In the genomic region with DNA sequence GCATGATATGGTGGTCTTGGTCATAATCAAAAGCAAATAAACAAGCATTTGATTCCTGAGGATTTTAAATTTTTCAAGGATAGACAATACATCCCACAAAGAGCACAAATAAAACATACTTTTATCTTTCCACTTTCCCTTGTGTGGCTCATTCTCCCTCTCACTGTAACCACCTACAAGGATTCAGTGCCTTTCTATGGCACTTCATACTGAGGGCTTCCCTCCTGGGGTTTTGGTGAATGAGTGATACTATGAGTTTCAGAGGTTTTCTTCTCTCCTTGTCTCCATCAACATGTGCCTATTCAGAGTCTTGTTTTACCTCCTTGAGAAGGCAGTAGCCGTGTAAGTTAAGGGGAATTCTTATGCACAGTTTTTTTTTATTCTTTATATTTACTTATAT, we compare ENCODE assay signal across 35 cellular contexts.
"Had no signal": no experiment of that assay in that cellular context is flagged by ENCODE, and none has a peak within 500 bp of the region (broad histone marks: within the 10 kb centered on the region; RNA-seq: fewer than 3 reads in every experiment).

No MANE protein-coding gene starts in this region.

- H3K4me1 Mint-ChIP-seq: activated CD4-positive, alpha-beta T cell treated with anti-CD3 and anti-CD28 coated beads for 36 hours; activated CD4-positive, alpha-beta T cell treated with anti-CD3 and anti-CD28 coated beads, Interleukin-2, amount 10 ng/mL, durations not matched to agents 7 days and 5 days; activated T-helper 17 cell treated with anti-CD3 and anti-CD28 coated beads, Interleukin-2, amount 50 U/mL, for 72 hours; central memory CD8-positive, alpha-beta T cell; T-helper 17 cell had no signal

- H3K9me3 ChIP-seq: heart left ventricle had no signal

- H3K9me3 Mint-ChIP-seq: activated CD4-positive, alpha-beta T cell treated with anti-CD3 and anti-CD28 coated beads, Interleukin-2, amount 10 ng/mL, durations not matched to agents 7 days and 5 days; activated CD8-positive, alpha-beta T cell treated with anti-CD3 and anti-CD28 coated beads for 36 hours; activated T-cell treated with anti-CD3 and anti-CD28 coated beads, Interleukin-2, amount 50 U/mL, for 4 hours; activated T-helper 17 cell treated with anti-CD3 and anti-CD28 coated beads, Interleukin-2, amount 50 U/mL, for 72 hours; dendritic cell treated with granulocyte-macrophage colony-stimulating factor and Interleukin-4, amounts not matched to agents 40 ng/mL and 50 ng/mL, for 4 days; T-helper 2 cell treated with Interferon-gamma antibody and Interleukin-4, amounts not matched to agents 5 μg/mL and 100 μg/mL, for 36 hours had no signal

- FAIRE-seq: astrocyte, bronchial epithelial cell, frontal cortex had no signal

- DNase-seq: activated CD4-positive, alpha-beta T cell treated with anti-CD3 and anti-CD28 coated beads for 36 hours; activated CD4-positive, alpha-beta T cell treated with anti-CD3 and anti-CD28 coated beads, Interleukin-2, amount 10 ng/mL, durations not matched to agents 7 days and 5 days; activated CD4-positive, alpha-beta T cell treated with anti-CD3 and anti-CD28 coated beads, Interleukin-2, amount 50 U/mL, for 4 hours; activated CD4-positive, CD25-positive, alpha-beta regulatory T cell; activated CD4-positive, CD25-positive, alpha-beta regulatory T cell treated with anti-CD3 and anti-CD28 coated beads, Interleukin-2, amount 50 U/mL, for 72 hours; activated CD8-positive, alpha-beta memory T cell treated with anti-CD3 and anti-CD28 coated beads for 24 hours; activated CD8-positive, alpha-beta T cell treated with anti-CD3 and anti-CD28 coated beads for 36 hours; activated effector memory CD4-positive, alpha-beta T cell treated with Interleukin-2 at 50 U/mL for 16 hours; activated gamma-delta T cell treated with Interleukin-2 at 50 U/mL for 16 hours; activated naive CD4-positive, alpha-beta T cell treated with anti-CD3 and anti-CD28 coated beads, Interleukin-2, amount 50 U/mL, for 16 hours; activated naive CD4-positive, alpha-beta T cell treated with Interleukin-2 at 50 U/mL for 16 hours; activated T-cell treated with anti-CD3 and anti-CD28 coated beads, Interleukin-2, amount 50 U/mL, for 4 hours; amniotic stem cell; anterior cingulate cortex; brain microvascular endothelial cell; dorsolateral prefrontal cortex; effector memory CD4-positive, alpha-beta T cell; endodermal cell; foreskin fibroblast; glutamatergic neuron; heart left ventricle; T-helper 1 cell; T-helper 17 cell; T1000; WERI-Rb-1 had no signal

- H3K36me3 Mint-ChIP-seq: activated naive CD8-positive, alpha-beta T cell had no signal

- H3K4me1 ChIP-seq: heart left ventricle had no signal

- H3K36me3 ChIP-seq: brain microvascular endothelial cell, heart left ventricle, WERI-Rb-1 had no signal

- H3K27me3 ChIP-seq: brain microvascular endothelial cell, dorsolateral prefrontal cortex, heart left ventricle had no signal

- H3K27ac Mint-ChIP-seq: activated CD4-positive, alpha-beta T cell treated with anti-CD3 and anti-CD28 coated beads for 36 hours; activated CD4-positive, alpha-beta T cell treated with anti-CD3 and anti-CD28 coated beads, Interleukin-2, amount 10 ng/mL, durations not matched to agents 7 days and 5 days; activated CD8-positive, alpha-beta T cell treated with anti-CD3 and anti-CD28 coated beads for 36 hours; activated naive CD8-positive, alpha-beta T cell; activated T-helper 17 cell treated with anti-CD3 and anti-CD28 coated beads, Interleukin-2, amount 50 U/mL, for 72 hours; dendritic cell treated with granulocyte-macrophage colony-stimulating factor and Interleukin-4, amounts not matched to agents 40 ng/mL and 50 ng/mL, for 4 days; endodermal cell; T-helper 17 cell; T-helper 2 cell treated with Interferon-gamma antibody and Interleukin-4, amounts not matched to agents 5 μg/mL and 100 μg/mL, for 36 hours had no signal

- H3K27ac ChIP-seq: brain microvascular endothelial cell, coronary artery, dorsolateral prefrontal cortex, heart left ventricle, WERI-Rb-1 had no signal

- H3K27me3 Mint-ChIP-seq: activated CD4-positive, alpha-beta T cell treated with anti-CD3 and anti-CD28 coated beads for 36 hours; activated CD4-positive, alpha-beta T cell treated with anti-CD3 and anti-CD28 coated beads, Interleukin-2, amount 10 ng/mL, durations not matched to agents 7 days and 5 days; activated T-helper 17 cell treated with anti-CD3 and anti-CD28 coated beads, Interleukin-2, amount 50 U/mL, for 72 hours; central memory CD8-positive, alpha-beta T cell; dendritic cell treated with granulocyte-macrophage colony-stimulating factor and Interleukin-4, amounts not matched to agents 40 ng/mL and 50 ng/mL, for 4 days; T-helper 17 cell had no signal

- H3K4me3 ChIP-seq: coronary artery, dorsolateral prefrontal cortex, heart left ventricle had no signal

- ATAC-seq: activated CD4-positive, alpha-beta T cell treated with anti-CD3 and anti-CD28 coated beads for 36 hours; activated CD8-positive, alpha-beta T cell treated with anti-CD3 and anti-CD28 coated beads for 36 hours; activated T-cell treated with anti-CD3 and anti-CD28 coated beads, Interleukin-2, amount 50 U/mL, for 4 hours; activated T-helper 17 cell treated with anti-CD3 and anti-CD28 coated beads, Interleukin-2, amount 50 U/mL, for 72 hours; esophagus mucosa; heart left ventricle; T-helper 17 cell had no signal

- H3K4me3 Mint-ChIP-seq: activated CD4-positive, alpha-beta T cell treated with anti-CD3 and anti-CD28 coated beads for 36 hours; activated CD4-positive, alpha-beta T cell treated with anti-CD3 and anti-CD28 coated beads, Interleukin-2, amount 10 ng/mL, durations not matched to agents 7 days and 5 days; activated CD8-positive, alpha-beta T cell treated with anti-CD3 and anti-CD28 coated beads for 36 hours; activated naive CD8-positive, alpha-beta T cell; activated T-cell treated with anti-CD3 and anti-CD28 coated beads, Interleukin-2, amount 50 U/mL, for 4 hours; activated T-helper 17 cell treated with anti-CD3 and anti-CD28 coated beads, Interleukin-2, amount 50 U/mL, for 72 hours; central memory CD8-positive, alpha-beta T cell; dendritic cell treated with granulocyte-macrophage colony-stimulating factor and Interleukin-4, amounts not matched to agents 40 ng/mL and 50 ng/mL, for 4 days; endodermal cell; T-helper 17 cell; T-helper 2 cell treated with Interferon-gamma antibody and Interleukin-4, amounts not matched to agents 5 μg/mL and 100 μg/mL, for 36 hours had no signal
